23 cellular contexts compared by ENCODE assay signal in genomic region chrX:10117864-10118377, GRCh38. TPM values are rescaled to one million over a fixed set of nuclear protein-coding genes. Genes with fewer than 3 reads are reported as not detected.
DNase-seq lines count a peak whose midpoint lies in the region; FAIRE-seq and TF ChIP-seq lines count a peak whose summit lies in the region.
"Had no signal": no experiment of that assay in that cellular context is flagged by ENCODE, and none has a peak within 500 bp of the region (broad histone marks: within the 10 kb centered on the region; RNA-seq: fewer than 3 reads in every experiment).

No MANE protein-coding gene starts in this region.

- H2BK120ac ChIP-seq in mesenchymal stem cell (ENCODE audit: low read depth, low read length), result no peak overlapping the region

- no peak overlapping the region for H2BK15ac ChIP-seq in mesenchymal stem cell (ENCODE audit: low read depth, poor library complexity, severe bottlenecking)

- FAIRE-seq in GM19239 (lab: Jason Lieb, UNC), result peak; percentile 68

- peaks cover 0 to 7% (median 0%) of the 10 kb centered on the region in 11 experiments; a peak in 1 of 22 replicates for H3K9me3 ChIP-seq in BLaER1 treated with 17β-estradiol and CSF1 and Interleukin-3, amounts not matched to agents 10 nM and 100 nM (replicated peaks in 1 of 11)
- H3K9me3 ChIP-seq in OCI-LY3 (ENCODE audit: insufficient read depth, low read length), result no peaks in the 10 kb centered on the region
- peaks cover 33% of the 10 kb centered on the region for H3K9me3 ChIP-seq in iPS-18c (ENCODE audit: control insufficient read depth, insufficient read depth, low read length)
- no peaks in the 10 kb centered on the region for H3K9me3 ChIP-seq in mesenchymal stem cell (ENCODE audit: control insufficient read depth, low read length)
- H3K9me3 ChIP-seq: adrenal gland, BE2C had no signal

- no peak for TF ChIP-seq CTCF in OCI-LY3 (IDR thresholded peaks at IDR 0.05; ENCODE audit: low read depth, low read length)

- no peak overlapping the region for H2BK12ac ChIP-seq in mesenchymal stem cell (ENCODE audit: low read length in 2 of 2)

- no peak overlapping the region for H3K14ac ChIP-seq in mesenchymal stem cell (ENCODE audit: low read length in 2 of 2)

- no peak overlapping the region for H4K8ac ChIP-seq in mesenchymal stem cell (ENCODE audit: low read length)

- H3K4ac ChIP-seq in mesenchymal stem cell (ENCODE audit: low read depth in 1 of 2, low read length in 2 of 2), result no peak overlapping the region

- WGBS in mesenchymal stem cell, result 96% methylated on average over 6 of the region's 9 CpGs

- H2BK5ac ChIP-seq in mesenchymal stem cell (ENCODE audit: low read depth, low read length, poor library complexity, severe bottlenecking), result no peak overlapping the region

- H4K20me1 ChIP-seq in BLaER1 treated with 17β-estradiol and CSF1 and Interleukin-3, amounts not matched to agents 10 nM and 100 nM, result peaks cover 0 to 19% (median 4%) of the 10 kb centered on the region in 11 experiments; a peak in 8 of 22 replicates
- H4K20me1 ChIP-seq in OCI-LY3 (ENCODE audit: insufficient read depth, low read length), result peaks cover 8% of the 10 kb centered on the region; the same call in 1 of the 2 replicates

- peaks cover 72 to 93% (median 83%) of the 10 kb centered on the region in 10 experiments for H3K4me1 ChIP-seq in BLaER1 treated with 17β-estradiol and CSF1 and Interleukin-3, amounts not matched to agents 10 nM and 100 nM
- H3K4me1 ChIP-seq in OCI-LY3 (ENCODE audit: low read length) (peaks cover 34% of the 10 kb centered on the region), mesenchymal stem cell (ENCODE audit: control insufficient read depth, insufficient read depth, low read depth, low read length) (no peaks in the 10 kb centered on the region)
- H3K4me1 ChIP-seq: BE2C had no signal

- H3K4me2 ChIP-seq in BLaER1 treated with 17β-estradiol and CSF1 and Interleukin-3, amounts not matched to agents 10 nM and 100 nM, result peak overlapping the region; percentile 59 to 87 (median 79)
- H3K4me2 ChIP-seq in OCI-LY3 (ENCODE audit: low read length) (peak overlapping the region; percentile 57), mesenchymal stem cell (ENCODE audit: low read length, poor library complexity, severe bottlenecking) (no peak overlapping the region)

- H2AK5ac ChIP-seq in mesenchymal stem cell (ENCODE audit: low read length, severe bottlenecking), result no peak overlapping the region

- no peak for DNase-seq in GM19239 (ENCODE audit: insufficient read length, low spot score)
- no peak for DNase-seq in mesenchymal stem cell
- no peak for DNase-seq in T-helper 1 cell
- no peak for DNase-seq in COR-L47 (lab: John Stamatoyannopoulos, UW)
- DNase-seq in stimulated activated CD4-positive, alpha-beta T cell treated with anti-CD3 and anti-CD28 coated beads, Interleukin-2, amount 100 ng/mL, for 24 hours, result no peak
- DNase-seq: activated CD4-positive, alpha-beta T cell treated with anti-CD3 and anti-CD28 coated beads for 48 hours; activated naive CD4-positive, alpha-beta T cell; activated T-cell treated with anti-CD3 and anti-CD28 coated beads, Interleukin-2, amount 50 U/mL, for 48 hours; adrenal gland; BE2C; DND-41; mesendoderm; NCI-H1092 treated with DMSO at 0.1 percent for 48 hours; NCI-H2029; NCI-H526; T-helper 17 cell; trophoblast cell had no signal

- no peaks in the 10 kb centered on the region for H3K79me2 ChIP-seq in OCI-LY3 (ENCODE audit: low read length)

- H3K27ac ChIP-seq in BLaER1 treated with 17β-estradiol and CSF1 and Interleukin-3, amounts not matched to agents 10 nM and 100 nM, result peak overlapping the region in 9 of 11 experiments; percentile 17 to 67 (median 53); a peak in 13 of 22 replicates
- H3K27ac ChIP-seq in OCI-LY3 (ENCODE audit: low read length) (no peak overlapping the region), mesenchymal stem cell (ENCODE audit: low read length, poor library complexity, severe bottlenecking) (no peak overlapping the region)
- H3K27ac ChIP-seq: RWPE1, SK-N-MC, VCaP had no signal

- H3K9ac ChIP-seq in BLaER1 treated with 17β-estradiol and CSF1 and Interleukin-3, amounts not matched to agents 10 nM and 100 nM, result peak overlapping the region in 7 of 11 experiments; percentile 17 to 50 (median 41); a peak in 7 of 22 replicates
- H3K9ac ChIP-seq in OCI-LY3 (ENCODE audit: low read length) (no peak overlapping the region), mesenchymal stem cell (ENCODE audit: low read length) (no peak overlapping the region)

- H3K23ac ChIP-seq in mesenchymal stem cell (ENCODE audit: low read length in 2 of 2), result no peak overlapping the region

- no peak overlapping the region for H3K4me3 ChIP-seq in BLaER1 treated with 17β-estradiol and CSF1 and Interleukin-3, amounts not matched to agents 10 nM and 100 nM
- peak overlapping the region; percentile 23; the same call in 1 of the 2 replicates for H3K4me3 ChIP-seq in OCI-LY3 (ENCODE audit: low read length)
- peak overlapping the region; percentile 15; the same call in 1 of the 2 replicates for H3K4me3 ChIP-seq in iPS-18c (ENCODE audit: insufficient read depth, low read depth, low read length)
- no peak overlapping the region for H3K4me3 ChIP-seq in mesenchymal stem cell (ENCODE audit: insufficient read depth in 1 of 2, low read depth in 1 of 2, low read length in 2 of 2)
- H3K4me3 ChIP-seq: adrenal gland, SK-N-MC had no signal

- peaks cover 17% of the 10 kb centered on the region for H3K79me1 ChIP-seq in mesenchymal stem cell (replicated peaks; ENCODE audit: low read length, poor library complexity, severe bottlenecking)

- H2AFZ ChIP-seq in OCI-LY3 (ENCODE audit: low read depth, low read length) (no peak overlapping the region), mesenchymal stem cell (ENCODE audit: low read depth, low read length) (no peak overlapping the region)

- H3K36me3 ChIP-seq in BLaER1 treated with 17β-estradiol and CSF1 and Interleukin-3, amounts not matched to agents 10 nM and 100 nM, result peaks cover 0 to 10% (median 7%) of the 10 kb centered on the region in 11 experiments; a peak in 5 of 22 replicates
- H3K36me3 ChIP-seq in OCI-LY3 (replicated peaks; ENCODE audit: low read depth, low read length) (no peaks in the 10 kb centered on the region), mesenchymal stem cell (ENCODE audit: control insufficient read depth in 1 of 2, insufficient read depth in 2 of 2, low read depth in 1 of 2, low read length in 2 of 2) (peaks cover 22 to 32% of the 10 kb centered on the region in 2 experiments)
- H3K36me3 ChIP-seq: BE2C had no signal

- H3K27me3 ChIP-seq in BLaER1 treated with 17β-estradiol and CSF1 and Interleukin-3, amounts not matched to agents 10 nM and 100 nM, result peaks cover 5 to 12% (median 7%) of the 10 kb centered on the region in 11 experiments; a peak in 19 of 22 replicates
- peaks cover 55% of the 10 kb centered on the region for H3K27me3 ChIP-seq in OCI-LY3 (ENCODE audit: low read depth, low read length)
- H3K27me3 ChIP-seq in mesenchymal stem cell (ENCODE audit: control insufficient read depth in 1 of 2, insufficient read depth in 1 of 2, low read length in 2 of 2), result no peaks in the 10 kb centered on the region
- H3K27me3 ChIP-seq: adrenal gland, BE2C had no signal

- no peak overlapping the region for H3K18ac ChIP-seq in mesenchymal stem cell (ENCODE audit: low read depth in 1 of 2, low read length in 2 of 2)

- H4K91ac ChIP-seq in mesenchymal stem cell (ENCODE audit: low read length), result no peak overlapping the region

RNA-seq across cellular contexts. Expression of gene CLCN4, which starts 38.9 kb away (rescaled TPM):
- 3.0 TPM for polyA plus RNA-seq in mesenchymal stem cell (2013, experiment 1 of 2)
- polyA plus RNA-seq in mesenchymal stem cell (2013, experiment 2 of 2), result 3.0 TPM

Comparison
In these comparisons a context has a peak if more than half of its experiments do, and no peak if none do; other contexts are left out.
1. H3K27ac ChIP-seq: peak in BLaER1 treated with 17β-estradiol and CSF1 and Interleukin-3, amounts not matched to agents 10 nM and 100 nM (9 of 11); none in OCI-LY3 (single experiment) and mesenchymal stem cell (single experiment).
2. H3K4me3 ChIP-seq: peak in OCI-LY3 (single experiment) and iPS-18c (single experiment); none in BLaER1 treated with 17β-estradiol and CSF1 and Interleukin-3, amounts not matched to agents 10 nM and 100 nM (0 of 10) and mesenchymal stem cell (0 of 2).
3. H3K9ac ChIP-seq: peak in BLaER1 treated with 17β-estradiol and CSF1 and Interleukin-3, amounts not matched to agents 10 nM and 100 nM (7 of 11); none in OCI-LY3 (single experiment) and mesenchymal stem cell (single experiment).